12 cellular contexts compared by ENCODE assay signal in genomic region chr10:98217793-98218192, GRCh38.
"Had no signal": no experiment of that assay in that cellular context is flagged by ENCODE, and none has a peak within 500 bp of the region (broad histone marks: within the 10 kb centered on the region; RNA-seq: fewer than 3 reads in every experiment).

No MANE protein-coding gene starts in this region.

- H3K27me3 Mint-ChIP-seq: activated naive CD4-positive, alpha-beta T cell treated with anti-CD3 and anti-CD28 coated beads, Interleukin-2, amount 10 ng/mL, durations not matched to agents 7 days and 5 days had no signal

- H3K4me1 Mint-ChIP-seq: WTC11 had no signal

- ATAC-seq: stimulated activated effector memory CD8-positive, alpha-beta T cell treated with anti-CD3 and anti-CD28 coated beads, Interleukin-12 subunit alpha, Interleukin-12 subunit beta, amount 100 ng/mL, for 72 hours; WTC11 had no signal

- H3K36me3 Mint-ChIP-seq: stimulated activated effector memory CD8-positive, alpha-beta T cell treated with anti-CD3 and anti-CD28 coated beads, Interleukin-12 subunit alpha, Interleukin-12 subunit beta, amount 100 ng/mL, for 72 hours had no signal

- H3K27ac Mint-ChIP-seq: activated naive CD4-positive, alpha-beta T cell treated with anti-CD3 and anti-CD28 coated beads, Interleukin-2, amount 10 ng/mL, durations not matched to agents 7 days and 5 days; activated T-helper 2 cell treated with anti-CD3 and anti-CD28 coated beads, Interferon-gamma antibody, Interleukin-2, Interleukin-4, amounts not matched to agents 10 μg/mL and 5 μg/mL and 100 μg/mL, durations not matched to agents 14 hours and 24 hours and 36 hours; stimulated activated effector memory CD8-positive, alpha-beta T cell treated with anti-CD3 and anti-CD28 coated beads, Interleukin-12 subunit alpha, Interleukin-12 subunit beta, amount 100 ng/mL, for 72 hours; WTC11 had no signal

- DNase-seq: activated CD4-positive, alpha-beta T cell treated with anti-CD3 and anti-CD28 coated beads for 48 hours; activated CD8-positive, alpha-beta memory T cell treated with anti-CD3 and anti-CD28 coated beads for 24 hours; activated naive CD4-positive, alpha-beta T cell treated with anti-CD3 and anti-CD28 coated beads, Interleukin-2, amount 10 ng/mL, durations not matched to agents 7 days and 5 days; caudate nucleus; colonic mucosa; effector CD4-positive, alpha-beta T cell; hippocampal formation; T1000; tibial artery had no signal

- H3K4me3 Mint-ChIP-seq: activated naive CD4-positive, alpha-beta T cell treated with anti-CD3 and anti-CD28 coated beads, Interleukin-2, amount 10 ng/mL, durations not matched to agents 7 days and 5 days; stimulated activated effector memory CD8-positive, alpha-beta T cell treated with anti-CD3 and anti-CD28 coated beads, Interleukin-12 subunit alpha, Interleukin-12 subunit beta, amount 100 ng/mL, for 72 hours; WTC11 had no signal
